1 cellular context compared by ENCODE assay signal in genomic region chr5:55241756-55242155, GRCh38.
TF ChIP-seq lines count a peak whose summit lies in the region.

No MANE protein-coding gene starts in this region.

TF ChIP-seq in GM23338, 12 proteins besides CTCF, POLR2A, EP300 and RAD21 (continued from another document):
- TF ChIP-seq ZNF462 (CRISPR knock-in tag; IDR thresholded peaks at IDR 0.05) = no peak
- no peak for TF ChIP-seq EZH2phosphoT487 (IDR thresholded peaks at IDR 0.05; ENCODE audit: unreplicated experiment)
- TF ChIP-seq STAT1 (IDR thresholded peaks at IDR 0.05; ENCODE audit: unreplicated experiment) = no peak
- no peak for TF ChIP-seq REST (IDR thresholded peaks at IDR 0.05; ENCODE audit: unreplicated experiment)
- TF ChIP-seq CREB1 (CRISPR knock-in tag; IDR thresholded peaks at IDR 0.05; ENCODE audit: low read depth) = no peak
- no peak for TF ChIP-seq NANOG (IDR thresholded peaks at IDR 0.05; ENCODE audit: borderline replicate concordance)
- no peak for TF ChIP-seq JUNB (IDR thresholded peaks at IDR 0.05; ENCODE audit: unreplicated experiment)
- no peak for TF ChIP-seq ETS1 (IDR thresholded peaks at IDR 0.05)
- no peak for TF ChIP-seq EZH2 (IDR thresholded peaks at IDR 0.05; ENCODE audit: low read depth, unreplicated experiment)
